ENCODE assay signal across 1 cellular context in the genomic region with DNA sequence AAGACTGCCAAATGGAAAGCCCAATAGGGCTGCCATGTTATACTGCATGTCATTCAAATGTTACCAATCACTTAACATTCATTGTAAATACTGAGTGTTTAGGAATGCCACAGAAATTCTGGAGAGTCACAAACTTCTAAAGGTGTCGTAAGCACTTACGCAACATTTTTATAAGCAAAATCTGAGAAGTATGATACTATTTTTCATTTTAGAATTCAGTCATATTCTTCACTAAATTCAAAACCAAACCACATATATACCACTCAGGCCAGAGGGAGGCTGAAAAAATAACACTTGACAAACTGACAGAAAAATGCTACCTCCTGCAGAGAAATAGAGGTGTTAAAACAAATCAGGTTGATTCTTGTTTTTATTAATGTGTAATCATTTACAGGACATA.
TF ChIP-seq lines count a peak whose summit lies in the region.

No MANE protein-coding gene starts in this region.

TF ChIP-seq in H1, 55 proteins besides CTCF, POLR2A, EP300 and RAD21:
- 0 out of 2 replicates have a peak, but pooled peaks have one; percentile 25 for TF ChIP-seq CEBPB (IDR thresholded peaks at IDR 0.05; ENCODE audit: low read depth, low read length)
- TF ChIP-seq TAF1 (IDR thresholded peaks at IDR 0.05; ENCODE audit: low read depth, low read length): no peak
